ENCODE assay signal across 15 cellular contexts in genomic region chr15:91227062-91227461, GRCh38.
A peak's percentile ranks its signal among the peaks of the same experiment; 100 is the strongest.
DNase-seq lines count a peak whose midpoint lies in the region; ATAC-seq, FAIRE-seq and TF ChIP-seq lines count a peak whose summit lies in the region.
"Had no signal": no experiment of that assay in that cellular context is flagged by ENCODE, and none has a peak within 500 bp of the region (broad histone marks: within the 10 kb centered on the region; RNA-seq: fewer than 3 reads in every experiment).

No MANE protein-coding gene starts in this region.

- H3K4me3 ChIP-seq in bronchial epithelial cell (ENCODE audit: low read depth, low read length): no peak overlapping the region
- H3K4me3 ChIP-seq: GM23338, K562 had no signal

- H3K36me3 ChIP-seq in bronchial epithelial cell (ENCODE audit: control insufficient read depth, insufficient read depth, low read length): no peaks in the 10 kb centered on the region
- H3K36me3 ChIP-seq: BE2C had no signal

- H3K27me3 ChIP-seq in bronchial epithelial cell (ENCODE audit: control insufficient read depth, insufficient read depth, low read length): no peaks in the 10 kb centered on the region

- DNase-seq in Ammon's horn (ENCODE audit: low spot score) (peak; percentile 37), NCI-H146 (lab: John Stamatoyannopoulos, UW) (peak; percentile 77), NCI-H82 (lab: John Stamatoyannopoulos, UW) (peak; percentile 73), bronchial epithelial cell (ENCODE audit: low read depth) (no peak), HuH-7 (ENCODE audit: low spot score) (no peak)
- DNase-seq: BE2C; CD4-positive, alpha-beta memory T cell; DND-41; GF-D8; H7 had no signal

- no peak for ATAC-seq in GM19467 (IDR thresholded peaks at IDR 0.05; ENCODE audit: unreplicated experiment)
- ATAC-seq in HG02763 (IDR thresholded peaks at IDR 0.05; ENCODE audit: unreplicated experiment): no peak
- ATAC-seq in HG02798 (IDR thresholded peaks at IDR 0.05; ENCODE audit: poor library complexity, unreplicated experiment): no peak
- ATAC-seq: GM23338, K562 had no signal

- TF ChIP-seq CTCF in bronchial epithelial cell (IDR thresholded peaks at IDR 0.05; ENCODE audit: insufficient read depth, low read length, severe bottlenecking): no peak

- peak; percentile 43 for FAIRE-seq in bronchial epithelial cell (lab: Jason Lieb, UNC)
- FAIRE-seq: K562 had no signal

Comparison
In these comparisons a context has a peak if more than half of its experiments do, and no peak if none do; other contexts are left out.
1. DNase-seq: peak in Ammon's horn (single experiment), NCI-H146 (single experiment) and NCI-H82 (single experiment); none in bronchial epithelial cell (single experiment) and HuH-7 (single experiment).